Comparison of ENCODE assay signal across 15 cellular contexts in genomic region chr12:3348055-3348454, GRCh38.
DNase-seq lines count a peak whose midpoint lies in the region; TF ChIP-seq lines count a peak whose summit lies in the region.
"Had no signal": no experiment of that assay in that cellular context is flagged by ENCODE, and none has a peak within 500 bp of the region (broad histone marks: within the 10 kb centered on the region; RNA-seq: fewer than 3 reads in every experiment).

No MANE protein-coding gene starts in this region.

- H3K9me3 Mint-ChIP-seq in CD14-positive monocyte = peaks cover 0 to 3% (median 0%) of the 10 kb centered on the region in 7 donors
- no peaks in the 10 kb centered on the region for H3K9me3 Mint-ChIP-seq in chondrocyte (ENCODE audit: low read depth)
- H3K9me3 Mint-ChIP-seq: CD4-positive, alpha-beta memory T cell; HFFc6 had no signal

- DNase-seq in activated effector memory CD4-positive, alpha-beta T cell treated with anti-CD3 and anti-CD28 coated beads, Interleukin-2, amount 50 U/mL, for 16 hours = peak; percentile 4
- DNase-seq in activated effector memory CD4-positive, alpha-beta T cell treated with Interleukin-2 at 50 U/mL for 16 hours = no peak
- peak; percentile 7 for DNase-seq in CD14-positive monocyte (ENCODE audit: low spot score)
- peak; percentile 57 for DNase-seq in chondrocyte (ENCODE audit: low spot score)
- no peak for DNase-seq in activated CD4-positive, CD25-positive, alpha-beta regulatory T cell treated with anti-CD3 and anti-CD28 coated beads, Interleukin-2, amount 50 U/mL, for 72 hours
- DNase-seq in cortex of kidney (lab: John Stamatoyannopoulos, UW) = no peak
- DNase-seq: BE2C; Calu3; CD4-positive, alpha-beta memory T cell; COR-L47; DMS53; DMS79 treated with DMSO at 0.1 percent for 48 hours; GF-D8; GOT3; HFFc6 had no signal

- no peaks in the 10 kb centered on the region for H3K4me1 Mint-ChIP-seq in CD14-positive monocyte
- no peaks in the 10 kb centered on the region for H3K4me1 Mint-ChIP-seq in chondrocyte (ENCODE audit: low read depth)
- H3K4me1 Mint-ChIP-seq: CD4-positive, alpha-beta memory T cell had no signal

- H3K36me3 Mint-ChIP-seq in CD14-positive monocyte (no peaks in the 10 kb centered on the region), chondrocyte (ENCODE audit: low read depth) (no peaks in the 10 kb centered on the region)
- H3K36me3 Mint-ChIP-seq: CD4-positive, alpha-beta memory T cell had no signal

- no peak for TF ChIP-seq CTCF in CD14-positive monocyte (IDR thresholded peaks at IDR 0.05)
- no peak for TF ChIP-seq CTCF in chondrocyte (IDR thresholded peaks at IDR 0.05)

- no peak overlapping the region for H3K4me3 Mint-ChIP-seq in CD14-positive monocyte
- no peak overlapping the region for H3K4me3 Mint-ChIP-seq in chondrocyte (ENCODE audit: unreplicated experiment)
- H3K4me3 Mint-ChIP-seq: CD4-positive, alpha-beta memory T cell; HFFc6 had no signal

- intact Hi-C loops in CD14-positive monocyte (cut with micrococcal nuclease) = no loop called here

- H3K27ac Mint-ChIP-seq in CD14-positive monocyte (no peak overlapping the region), chondrocyte (ENCODE audit: unreplicated experiment) (no peak overlapping the region)
- H3K27ac Mint-ChIP-seq: CD4-positive, alpha-beta memory T cell; HFFc6 had no signal

- H3K27me3 Mint-ChIP-seq in CD14-positive monocyte (ENCODE audit: low read depth in 3 of 3) = peaks cover 10 to 16% (median 15%) of the 10 kb centered on the region in 3 donors
- peaks cover 35% of the 10 kb centered on the region for H3K27me3 Mint-ChIP-seq in chondrocyte (ENCODE audit: low read depth)

Comparison
In these comparisons a context has a peak if more than half of its experiments do, and no peak if none do; other contexts are left out.
1. DNase-seq: peak in activated effector memory CD4-positive, alpha-beta T cell treated with anti-CD3 and anti-CD28 coated beads, Interleukin-2, amount 50 U/mL, for 16 hours (single experiment), CD14-positive monocyte (single experiment) and chondrocyte (single experiment); none in activated effector memory CD4-positive, alpha-beta T cell treated with Interleukin-2 at 50 U/mL for 16 hours (single experiment), activated CD4-positive, CD25-positive, alpha-beta regulatory T cell treated with anti-CD3 and anti-CD28 coated beads, Interleukin-2, amount 50 U/mL, for 72 hours (single experiment) and cortex of kidney (single experiment).